Comparison of ENCODE assay signal across 1 cellular context in the genomic region with DNA sequence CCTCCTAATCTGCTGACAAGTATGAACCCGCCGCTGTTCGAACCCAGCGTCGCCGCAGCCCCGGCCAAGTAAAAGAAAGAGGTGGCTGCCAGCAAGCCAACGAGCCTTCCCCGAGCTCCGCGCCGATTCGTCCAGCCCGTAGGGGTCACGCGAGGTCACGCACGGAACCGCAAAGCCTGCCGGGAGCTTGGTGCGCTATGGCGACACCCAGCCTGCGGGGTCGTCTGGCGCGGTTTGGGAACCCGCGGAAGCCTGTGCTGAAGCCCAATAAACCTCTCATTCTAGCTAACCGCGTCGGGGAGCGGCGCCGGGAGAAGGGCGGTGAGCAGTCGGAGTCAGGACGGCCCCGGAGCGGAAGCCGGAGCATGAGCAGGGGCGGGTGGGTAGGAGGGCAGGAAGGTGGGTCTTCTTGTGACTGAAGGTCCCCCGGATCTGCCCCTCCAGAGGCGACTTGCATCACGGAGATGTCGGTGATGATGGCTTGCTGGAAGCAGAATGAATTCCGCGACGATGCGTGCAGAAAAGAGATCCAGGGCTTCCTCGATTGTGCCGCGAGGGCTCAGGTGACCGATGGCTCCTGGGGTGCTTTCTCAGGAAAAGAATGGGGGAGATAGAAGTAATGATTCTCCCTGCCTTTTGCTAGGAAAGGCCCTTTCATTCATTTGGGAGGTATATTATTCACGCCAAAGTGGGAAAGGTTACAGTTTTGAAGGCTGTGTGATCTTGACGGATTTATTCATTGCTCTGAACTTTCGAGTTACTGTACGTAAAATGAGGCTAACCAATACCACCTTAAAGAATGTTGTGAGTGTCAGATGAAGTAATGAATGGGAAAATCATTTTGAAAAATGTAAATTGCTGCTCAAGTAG.
TF ChIP-seq lines count a peak whose summit lies in the region.

A gene (plus strand): TSS at position 170 of the 870 bp plus-strand sequence. CDS start 28 bp downstream, at position 198.

TF ChIP-seq in GM23338, 12 proteins besides CTCF, POLR2A, EP300 and RAD21 (continued from another document):
- TF ChIP-seq, protein P1, sequence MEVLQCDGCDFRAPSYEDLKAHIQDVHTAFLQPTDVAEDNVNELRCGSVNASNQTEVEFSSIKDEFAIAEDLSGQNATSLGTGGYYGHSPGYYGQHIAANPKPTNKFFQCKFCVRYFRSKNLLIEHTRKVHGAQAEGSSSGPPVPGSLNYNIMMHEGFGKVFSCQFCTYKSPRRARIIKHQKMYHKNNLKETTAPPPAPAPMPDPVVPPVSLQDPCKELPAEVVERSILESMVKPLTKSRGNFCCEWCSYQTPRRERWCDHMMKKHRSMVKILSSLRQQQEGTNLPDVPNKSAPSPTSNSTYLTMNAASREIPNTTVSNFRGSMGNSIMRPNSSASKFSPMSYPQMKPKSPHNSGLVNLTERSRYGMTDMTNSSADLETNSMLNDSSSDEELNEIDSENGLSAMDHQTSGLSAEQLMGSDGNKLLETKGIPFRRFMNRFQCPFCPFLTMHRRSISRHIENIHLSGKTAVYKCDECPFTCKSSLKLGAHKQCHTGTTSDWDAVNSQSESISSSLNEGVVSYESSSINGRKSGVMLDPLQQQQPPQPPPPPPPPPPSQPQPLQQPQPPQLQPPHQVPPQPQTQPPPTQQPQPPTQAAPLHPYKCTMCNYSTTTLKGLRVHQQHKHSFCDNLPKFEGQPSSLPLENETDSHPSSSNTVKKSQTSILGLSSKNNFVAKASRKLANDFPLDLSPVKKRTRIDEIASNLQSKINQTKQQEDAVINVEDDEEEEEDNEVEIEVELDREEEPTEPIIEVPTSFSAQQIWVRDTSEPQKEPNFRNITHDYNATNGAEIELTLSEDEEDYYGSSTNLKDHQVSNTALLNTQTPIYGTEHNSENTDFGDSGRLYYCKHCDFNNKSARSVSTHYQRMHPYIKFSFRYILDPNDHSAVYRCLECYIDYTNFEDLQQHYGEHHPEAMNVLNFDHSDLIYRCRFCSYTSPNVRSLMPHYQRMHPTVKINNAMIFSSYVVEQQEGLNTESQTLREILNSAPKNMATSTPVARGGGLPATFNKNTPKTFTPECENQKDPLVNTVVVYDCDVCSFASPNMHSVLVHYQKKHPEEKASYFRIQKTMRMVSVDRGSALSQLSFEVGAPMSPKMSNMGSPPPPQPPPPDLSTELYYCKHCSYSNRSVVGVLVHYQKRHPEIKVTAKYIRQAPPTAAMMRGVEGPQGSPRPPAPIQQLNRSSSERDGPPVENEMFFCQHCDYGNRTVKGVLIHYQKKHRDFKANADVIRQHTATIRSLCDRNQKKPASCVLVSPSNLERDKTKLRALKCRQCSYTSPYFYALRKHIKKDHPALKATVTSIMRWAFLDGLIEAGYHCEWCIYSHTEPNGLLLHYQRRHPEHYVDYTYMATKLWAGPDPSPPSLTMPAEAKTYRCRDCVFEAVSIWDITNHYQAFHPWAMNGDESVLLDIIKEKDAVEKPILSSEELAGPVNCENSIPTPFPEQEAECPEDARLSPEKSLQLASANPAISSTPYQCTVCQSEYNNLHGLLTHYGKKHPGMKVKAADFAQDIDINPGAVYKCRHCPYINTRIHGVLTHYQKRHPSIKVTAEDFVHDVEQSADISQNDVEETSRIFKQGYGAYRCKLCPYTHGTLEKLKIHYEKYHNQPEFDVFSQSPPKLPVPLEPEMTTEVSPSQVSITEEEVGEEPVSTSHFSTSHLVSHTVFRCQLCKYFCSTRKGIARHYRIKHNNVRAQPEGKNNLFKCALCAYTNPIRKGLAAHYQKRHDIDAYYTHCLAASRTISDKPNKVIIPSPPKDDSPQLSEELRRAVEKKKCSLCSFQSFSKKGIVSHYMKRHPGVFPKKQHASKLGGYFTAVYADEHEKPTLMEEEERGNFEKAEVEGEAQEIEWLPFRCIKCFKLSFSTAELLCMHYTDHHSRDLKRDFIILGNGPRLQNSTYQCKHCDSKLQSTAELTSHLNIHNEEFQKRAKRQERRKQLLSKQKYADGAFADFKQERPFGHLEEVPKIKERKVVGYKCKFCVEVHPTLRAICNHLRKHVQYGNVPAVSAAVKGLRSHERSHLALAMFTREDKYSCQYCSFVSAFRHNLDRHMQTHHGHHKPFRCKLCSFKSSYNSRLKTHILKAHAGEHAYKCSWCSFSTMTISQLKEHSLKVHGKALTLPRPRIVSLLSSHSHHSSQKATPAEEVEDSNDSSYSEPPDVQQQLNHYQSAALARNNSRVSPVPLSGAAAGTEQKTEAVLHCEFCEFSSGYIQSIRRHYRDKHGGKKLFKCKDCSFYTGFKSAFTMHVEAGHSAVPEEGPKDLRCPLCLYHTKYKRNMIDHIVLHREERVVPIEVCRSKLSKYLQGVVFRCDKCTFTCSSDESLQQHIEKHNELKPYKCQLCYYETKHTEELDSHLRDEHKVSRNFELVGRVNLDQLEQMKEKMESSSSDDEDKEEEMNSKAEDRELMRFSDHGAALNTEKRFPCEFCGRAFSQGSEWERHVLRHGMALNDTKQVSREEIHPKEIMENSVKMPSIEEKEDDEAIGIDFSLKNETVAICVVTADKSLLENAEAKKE (CRISPR knock-in tag; IDR thresholded peaks at IDR 0.05), result no peak
- TF ChIP-seq CREB1 (CRISPR knock-in tag; IDR thresholded peaks at IDR 0.05; ENCODE audit: low read depth) (0 out of 2 replicates have a peak, but pooled peaks have one; percentile 31), POLR2AphosphoS5 (IDR thresholded peaks at IDR 0.05; ENCODE audit: low read depth) (peak; percentile 96), EZH2phosphoT487 (IDR thresholded peaks at IDR 0.05; ENCODE audit: unreplicated experiment) (no peak), EZH2 (IDR thresholded peaks at IDR 0.05; ENCODE audit: low read depth, unreplicated experiment) (no peak)
